Comparison of ENCODE assay signal across 1 cellular context in genomic region chr10:127882801-127883459, GRCh38.
TF ChIP-seq lines count a peak whose summit lies in the region.

No MANE protein-coding gene starts in this region.

TF ChIP-seq in GM12878, 131 proteins besides CTCF, POLR2A, EP300 and RAD21:
- TF ChIP-seq, protein P1, sequence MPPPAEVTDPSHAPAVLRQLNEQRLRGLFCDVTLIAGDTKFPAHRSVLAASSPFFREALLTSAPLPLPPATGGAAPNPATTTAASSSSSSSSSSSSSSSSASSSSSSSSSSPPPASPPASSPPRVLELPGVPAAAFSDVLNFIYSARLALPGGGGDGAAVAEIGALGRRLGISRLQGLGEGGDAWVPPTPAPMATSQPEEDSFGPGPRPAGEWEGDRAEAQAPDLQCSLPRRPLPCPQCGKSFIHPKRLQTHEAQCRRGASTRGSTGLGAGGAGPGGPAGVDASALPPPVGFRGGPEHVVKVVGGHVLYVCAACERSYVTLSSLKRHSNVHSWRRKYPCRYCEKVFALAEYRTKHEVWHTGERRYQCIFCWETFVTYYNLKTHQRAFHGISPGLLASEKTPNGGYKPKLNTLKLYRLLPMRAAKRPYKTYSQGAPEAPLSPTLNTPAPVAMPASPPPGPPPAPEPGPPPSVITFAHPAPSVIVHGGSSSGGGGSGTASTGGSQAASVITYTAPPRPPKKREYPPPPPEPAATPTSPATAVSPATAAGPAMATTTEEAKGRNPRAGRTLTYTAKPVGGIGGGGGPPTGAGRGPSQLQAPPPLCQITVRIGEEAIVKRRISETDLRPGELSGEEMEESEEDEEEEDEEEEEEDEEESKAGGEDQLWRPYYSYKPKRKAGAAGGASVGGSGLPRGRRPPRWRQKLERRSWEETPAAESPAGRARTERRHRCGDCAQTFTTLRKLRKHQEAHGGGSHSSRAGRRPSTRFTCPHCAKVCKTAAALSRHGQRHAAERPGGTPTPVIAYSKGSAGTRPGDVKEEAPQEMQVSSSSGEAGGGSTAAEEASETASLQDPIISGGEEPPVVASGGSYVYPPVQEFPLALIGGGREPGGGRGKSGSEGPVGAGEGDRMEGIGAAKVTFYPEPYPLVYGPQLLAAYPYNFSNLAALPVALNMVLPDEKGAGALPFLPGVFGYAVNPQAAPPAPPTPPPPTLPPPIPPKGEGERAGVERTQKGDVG (CRISPR knock-in tag; IDR thresholded peaks at IDR 0.05) = no peak
- TF ChIP-seq ZSCAN29 (IDR thresholded peaks at IDR 0.05) = no peak
- no peak for TF ChIP-seq PRDM15 (CRISPR knock-in tag; IDR thresholded peaks at IDR 0.05)
- no peak for TF ChIP-seq NR2F1 (conservative IDR thresholded peaks at IDR 0.05)
- TF ChIP-seq KLF5 (IDR thresholded peaks at IDR 0.05; ENCODE audit: partially characterized antibody) = no peak
- TF ChIP-seq ZNF622 (IDR thresholded peaks at IDR 0.05) = no peak
- TF ChIP-seq, protein P2, sequence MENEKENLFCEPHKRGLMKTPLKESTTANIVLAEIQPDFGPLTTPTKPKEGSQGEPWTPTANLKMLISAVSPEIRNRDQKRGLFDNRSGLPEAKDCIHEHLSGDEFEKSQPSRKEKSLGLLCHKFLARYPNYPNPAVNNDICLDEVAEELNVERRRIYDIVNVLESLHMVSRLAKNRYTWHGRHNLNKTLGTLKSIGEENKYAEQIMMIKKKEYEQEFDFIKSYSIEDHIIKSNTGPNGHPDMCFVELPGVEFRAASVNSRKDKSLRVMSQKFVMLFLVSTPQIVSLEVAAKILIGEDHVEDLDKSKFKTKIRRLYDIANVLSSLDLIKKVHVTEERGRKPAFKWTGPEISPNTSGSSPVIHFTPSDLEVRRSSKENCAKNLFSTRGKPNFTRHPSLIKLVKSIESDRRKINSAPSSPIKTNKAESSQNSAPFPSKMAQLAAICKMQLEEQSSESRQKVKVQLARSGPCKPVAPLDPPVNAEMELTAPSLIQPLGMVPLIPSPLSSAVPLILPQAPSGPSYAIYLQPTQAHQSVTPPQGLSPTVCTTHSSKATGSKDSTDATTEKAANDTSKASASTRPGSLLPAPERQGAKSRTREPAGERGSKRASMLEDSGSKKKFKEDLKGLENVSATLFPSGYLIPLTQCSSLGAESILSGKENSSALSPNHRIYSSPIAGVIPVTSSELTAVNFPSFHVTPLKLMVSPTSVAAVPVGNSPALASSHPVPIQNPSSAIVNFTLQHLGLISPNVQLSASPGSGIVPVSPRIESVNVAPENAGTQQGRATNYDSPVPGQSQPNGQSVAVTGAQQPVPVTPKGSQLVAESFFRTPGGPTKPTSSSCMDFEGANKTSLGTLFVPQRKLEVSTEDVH (IDR thresholded peaks at IDR 0.05; ENCODE audit: low read depth, partially characterized antibody) = no peak
- no peak for TF ChIP-seq PAX5 (IDR thresholded peaks at IDR 0.05; ENCODE audit: borderline replicate concordance, low read depth, low read length)
- no peak for TF ChIP-seq HCFC1 (IDR thresholded peaks at IDR 0.05; ENCODE audit: low read length)
